ENCODE assay signal across 1 cellular context in the genomic region with DNA sequence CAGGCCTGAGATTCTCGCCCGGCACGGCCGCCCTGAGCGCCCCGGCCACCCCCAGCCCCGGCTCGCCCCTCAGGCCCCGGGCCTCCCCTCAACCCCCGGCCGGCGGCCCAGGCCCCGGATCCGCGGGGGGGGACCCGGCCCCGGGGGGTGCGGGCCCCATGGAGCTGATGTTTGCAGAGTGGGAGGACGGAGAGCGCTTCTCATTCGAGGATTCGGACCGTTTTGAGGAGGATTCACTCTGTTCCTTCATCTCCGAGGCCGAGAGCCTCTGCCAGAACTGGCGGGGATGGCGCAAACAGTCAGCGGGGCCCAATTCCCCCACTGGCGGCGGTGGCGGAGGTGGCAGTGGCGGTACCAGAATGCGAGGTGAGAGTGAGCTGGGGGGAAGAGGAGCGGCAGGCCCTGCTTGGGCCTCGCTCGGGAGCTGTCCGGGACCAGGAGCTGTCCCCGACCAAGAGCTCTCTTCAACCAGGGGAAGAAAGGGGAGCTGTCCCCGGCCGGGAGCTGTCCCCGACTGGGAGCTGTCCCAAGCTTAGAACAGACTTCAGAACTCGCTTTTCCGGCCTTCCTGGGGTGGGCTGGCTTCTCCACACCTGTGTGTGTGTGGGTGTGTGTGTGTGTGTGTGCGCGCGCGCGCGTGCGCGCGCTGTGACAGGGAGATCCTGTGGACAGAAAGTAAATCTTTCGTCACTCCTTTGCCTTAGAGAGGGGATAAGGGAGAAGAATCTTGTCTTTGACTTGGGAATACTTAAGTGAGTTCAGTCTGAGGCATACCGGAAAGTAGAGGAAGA.
A peak's percentile ranks its signal among the peaks of the same experiment; 100 is the strongest.
TF ChIP-seq lines count a peak whose summit lies in the region.

No MANE protein-coding gene starts in this region.

TF ChIP-seq in GM12878, 131 proteins besides CTCF, POLR2A, EP300 and RAD21 (continues in another document):
- TF ChIP-seq NFIC (IDR thresholded peaks at IDR 0.05; ENCODE audit: low read depth, low read length) (no peak), MYC (IDR thresholded peaks at IDR 0.05; ENCODE audit: insufficient read depth, insufficient read length, insufficient replicate concordance, low read length, severe bottlenecking) (no peak), FOXK2 (IDR thresholded peaks at IDR 0.05) (no peak), GATAD2B (conservative IDR thresholded peaks at IDR 0.05; ENCODE audit: low read depth) (0 out of 2 replicates have a peak, but pooled peaks have one; percentile 15), DPF2 (IDR thresholded peaks at IDR 0.05) (no peak), SPI1 (IDR thresholded peaks at IDR 0.05; ENCODE audit: borderline replicate concordance, insufficient read depth, low read depth, low read length) (no peak), NR2F1 (conservative IDR thresholded peaks at IDR 0.05) (no peak), TARDBP (IDR thresholded peaks at IDR 0.05; ENCODE audit: borderline replicate concordance) (no peak), ZSCAN29 (IDR thresholded peaks at IDR 0.05) (no peak), TCF7 (IDR thresholded peaks at IDR 0.05; ENCODE audit: borderline replicate concordance) (no peak), RFX5 (IDR thresholded peaks at IDR 0.05; ENCODE audit: low read depth, low read length) (no peak), MEF2B (IDR thresholded peaks at IDR 0.05; ENCODE audit: partially characterized antibody, poor library complexity, severe bottlenecking) (no peak), CREM (IDR thresholded peaks at IDR 0.05; ENCODE audit: low read depth) (no peak), RUNX3 (IDR thresholded peaks at IDR 0.05; ENCODE audit: low read length) (peak; percentile 7; the same call in 1 of the 2 replicates), IKZF2 (IDR thresholded peaks at IDR 0.05) (no peak), SUZ12 (IDR thresholded peaks at IDR 0.05; ENCODE audit: unreplicated experiment) (no peak), ZNF274 (IDR thresholded peaks at IDR 0.05; ENCODE audit: insufficient read depth, insufficient read length) (no peak), ATF7 (IDR thresholded peaks at IDR 0.05; ENCODE audit: low read depth) (no peak), FOS (IDR thresholded peaks at IDR 0.05; ENCODE audit: borderline replicate concordance, extremely low read depth, insufficient read length) (no peak), SRF (IDR thresholded peaks at IDR 0.05; ENCODE audit: low read depth in 2 of 2, low read length in 2 of 2) (no peak), IKZF1 (conservative IDR thresholded peaks at IDR 0.05) (no peak), NRF1 (conservative IDR thresholded peaks at IDR 0.05; ENCODE audit: low read depth, low read length) (no peak; the same call in 1 of the 2 replicates), ZNF24 (IDR thresholded peaks at IDR 0.05) (no peak), ZNF217 (IDR thresholded peaks at IDR 0.05) (no peak), ZNF622 (IDR thresholded peaks at IDR 0.05) (no peak), CHD4 (IDR thresholded peaks at IDR 0.05) (no peak), BCLAF1 (IDR thresholded peaks at IDR 0.05) (no peak), NR2C1 (IDR thresholded peaks at IDR 0.05) (no peak), ZZZ3 (IDR thresholded peaks at IDR 0.05; ENCODE audit: control insufficient read depth, insufficient read length, low read depth) (no peak), EGR1 (IDR thresholded peaks at IDR 0.05; ENCODE audit: borderline replicate concordance in 1 of 2, low read depth in 2 of 2, low read length in 2 of 2) (0 out of 3 replicates have a peak, but pooled peaks of 1 of the 2 experiments have one; percentile 52), JUNB (IDR thresholded peaks at IDR 0.05) (no peak), NR2C2 (IDR thresholded peaks at IDR 0.05; ENCODE audit: borderline replicate concordance, control insufficient read depth, insufficient read length, low read depth) (no peak), KDM1A (IDR thresholded peaks at IDR 0.05; ENCODE audit: borderline replicate concordance) (no peak), RBBP5 (conservative IDR thresholded peaks at IDR 0.05) (no peak), PAX5 (IDR thresholded peaks at IDR 0.05; ENCODE audit: borderline replicate concordance, low read depth, low read length) (no peak), MXI1 (IDR thresholded peaks at IDR 0.05; ENCODE audit: low read depth, low read length) (peak; percentile 27; the same call in 1 of the 2 replicates), YBX1 (IDR thresholded peaks at IDR 0.05) (no peak), CBX3 (IDR thresholded peaks at IDR 0.05; ENCODE audit: borderline replicate concordance, low read depth) (no peak)
- TF ChIP-seq, protein P1, sequence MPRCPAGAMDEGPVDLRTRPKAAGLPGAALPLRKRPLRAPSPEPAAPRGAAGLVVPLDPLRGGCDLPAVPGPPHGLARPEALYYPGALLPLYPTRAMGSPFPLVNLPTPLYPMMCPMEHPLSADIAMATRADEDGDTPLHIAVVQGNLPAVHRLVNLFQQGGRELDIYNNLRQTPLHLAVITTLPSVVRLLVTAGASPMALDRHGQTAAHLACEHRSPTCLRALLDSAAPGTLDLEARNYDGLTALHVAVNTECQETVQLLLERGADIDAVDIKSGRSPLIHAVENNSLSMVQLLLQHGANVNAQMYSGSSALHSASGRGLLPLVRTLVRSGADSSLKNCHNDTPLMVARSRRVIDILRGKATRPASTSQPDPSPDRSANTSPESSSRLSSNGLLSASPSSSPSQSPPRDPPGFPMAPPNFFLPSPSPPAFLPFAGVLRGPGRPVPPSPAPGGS (IDR thresholded peaks at IDR 0.05; ENCODE audit: borderline replicate concordance, insufficient read depth, low read depth, low read length, poor library complexity, severe bottlenecking), result no peak
- TF ChIP-seq, protein P2, sequence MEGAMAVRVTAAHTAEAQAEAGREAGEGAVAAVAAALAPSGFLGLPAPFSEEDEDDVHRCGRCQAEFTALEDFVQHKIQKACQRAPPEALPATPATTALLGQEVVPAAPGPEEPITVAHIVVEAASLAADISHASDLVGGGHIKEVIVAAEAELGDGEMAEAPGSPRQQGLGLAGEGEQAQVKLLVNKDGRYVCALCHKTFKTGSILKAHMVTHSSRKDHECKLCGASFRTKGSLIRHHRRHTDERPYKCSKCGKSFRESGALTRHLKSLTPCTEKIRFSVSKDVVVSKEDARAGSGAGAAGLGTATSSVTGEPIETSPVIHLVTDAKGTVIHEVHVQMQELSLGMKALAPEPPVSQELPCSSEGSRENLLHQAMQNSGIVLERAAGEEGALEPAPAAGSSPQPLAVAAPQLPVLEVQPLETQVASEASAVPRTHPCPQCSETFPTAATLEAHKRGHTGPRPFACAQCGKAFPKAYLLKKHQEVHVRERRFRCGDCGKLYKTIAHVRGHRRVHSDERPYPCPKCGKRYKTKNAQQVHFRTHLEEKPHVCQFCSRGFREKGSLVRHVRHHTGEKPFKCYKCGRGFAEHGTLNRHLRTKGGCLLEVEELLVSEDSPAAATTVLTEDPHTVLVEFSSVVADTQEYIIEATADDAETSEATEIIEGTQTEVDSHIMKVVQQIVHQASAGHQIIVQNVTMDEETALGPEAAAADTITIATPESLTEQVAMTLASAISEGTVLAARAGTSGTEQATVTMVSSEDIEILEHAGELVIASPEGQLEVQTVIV (IDR thresholded peaks at IDR 0.05; ENCODE audit: borderline replicate concordance, partially characterized antibody), result no peak
- TF ChIP-seq, protein P3, sequence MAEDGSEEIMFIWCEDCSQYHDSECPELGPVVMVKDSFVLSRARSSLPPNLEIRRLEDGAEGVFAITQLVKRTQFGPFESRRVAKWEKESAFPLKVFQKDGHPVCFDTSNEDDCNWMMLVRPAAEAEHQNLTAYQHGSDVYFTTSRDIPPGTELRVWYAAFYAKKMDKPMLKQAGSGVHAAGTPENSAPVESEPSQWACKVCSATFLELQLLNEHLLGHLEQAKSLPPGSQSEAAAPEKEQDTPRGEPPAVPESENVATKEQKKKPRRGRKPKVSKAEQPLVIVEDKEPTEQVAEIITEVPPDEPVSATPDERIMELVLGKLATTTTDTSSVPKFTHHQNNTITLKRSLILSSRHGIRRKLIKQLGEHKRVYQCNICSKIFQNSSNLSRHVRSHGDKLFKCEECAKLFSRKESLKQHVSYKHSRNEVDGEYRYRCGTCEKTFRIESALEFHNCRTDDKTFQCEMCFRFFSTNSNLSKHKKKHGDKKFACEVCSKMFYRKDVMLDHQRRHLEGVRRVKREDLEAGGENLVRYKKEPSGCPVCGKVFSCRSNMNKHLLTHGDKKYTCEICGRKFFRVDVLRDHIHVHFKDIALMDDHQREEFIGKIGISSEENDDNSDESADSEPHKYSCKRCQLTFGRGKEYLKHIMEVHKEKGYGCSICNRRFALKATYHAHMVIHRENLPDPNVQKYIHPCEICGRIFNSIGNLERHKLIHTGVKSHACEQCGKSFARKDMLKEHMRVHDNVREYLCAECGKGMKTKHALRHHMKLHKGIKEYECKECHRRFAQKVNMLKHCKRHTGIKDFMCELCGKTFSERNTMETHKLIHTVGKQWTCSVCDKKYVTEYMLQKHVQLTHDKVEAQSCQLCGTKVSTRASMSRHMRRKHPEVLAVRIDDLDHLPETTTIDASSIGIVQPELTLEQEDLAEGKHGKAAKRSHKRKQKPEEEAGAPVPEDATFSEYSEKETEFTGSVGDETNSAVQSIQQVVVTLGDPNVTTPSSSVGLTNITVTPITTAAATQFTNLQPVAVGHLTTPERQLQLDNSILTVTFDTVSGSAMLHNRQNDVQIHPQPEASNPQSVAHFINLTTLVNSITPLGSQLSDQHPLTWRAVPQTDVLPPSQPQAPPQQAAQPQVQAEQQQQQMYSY (CRISPR knock-in tag; IDR thresholded peaks at IDR 0.05), result no peak
- TF ChIP-seq, protein P4, sequence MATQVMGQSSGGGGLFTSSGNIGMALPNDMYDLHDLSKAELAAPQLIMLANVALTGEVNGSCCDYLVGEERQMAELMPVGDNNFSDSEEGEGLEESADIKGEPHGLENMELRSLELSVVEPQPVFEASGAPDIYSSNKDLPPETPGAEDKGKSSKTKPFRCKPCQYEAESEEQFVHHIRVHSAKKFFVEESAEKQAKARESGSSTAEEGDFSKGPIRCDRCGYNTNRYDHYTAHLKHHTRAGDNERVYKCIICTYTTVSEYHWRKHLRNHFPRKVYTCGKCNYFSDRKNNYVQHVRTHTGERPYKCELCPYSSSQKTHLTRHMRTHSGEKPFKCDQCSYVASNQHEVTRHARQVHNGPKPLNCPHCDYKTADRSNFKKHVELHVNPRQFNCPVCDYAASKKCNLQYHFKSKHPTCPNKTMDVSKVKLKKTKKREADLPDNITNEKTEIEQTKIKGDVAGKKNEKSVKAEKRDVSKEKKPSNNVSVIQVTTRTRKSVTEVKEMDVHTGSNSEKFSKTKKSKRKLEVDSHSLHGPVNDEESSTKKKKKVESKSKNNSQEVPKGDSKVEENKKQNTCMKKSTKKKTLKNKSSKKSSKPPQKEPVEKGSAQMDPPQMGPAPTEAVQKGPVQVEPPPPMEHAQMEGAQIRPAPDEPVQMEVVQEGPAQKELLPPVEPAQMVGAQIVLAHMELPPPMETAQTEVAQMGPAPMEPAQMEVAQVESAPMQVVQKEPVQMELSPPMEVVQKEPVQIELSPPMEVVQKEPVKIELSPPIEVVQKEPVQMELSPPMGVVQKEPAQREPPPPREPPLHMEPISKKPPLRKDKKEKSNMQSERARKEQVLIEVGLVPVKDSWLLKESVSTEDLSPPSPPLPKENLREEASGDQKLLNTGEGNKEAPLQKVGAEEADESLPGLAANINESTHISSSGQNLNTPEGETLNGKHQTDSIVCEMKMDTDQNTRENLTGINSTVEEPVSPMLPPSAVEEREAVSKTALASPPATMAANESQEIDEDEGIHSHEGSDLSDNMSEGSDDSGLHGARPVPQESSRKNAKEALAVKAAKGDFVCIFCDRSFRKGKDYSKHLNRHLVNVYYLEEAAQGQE (IDR thresholded peaks at IDR 0.05; ENCODE audit: low read depth, low read length), result peak; percentile 76; the same call in 1 of the 2 replicates
- TF ChIP-seq, protein P5, sequence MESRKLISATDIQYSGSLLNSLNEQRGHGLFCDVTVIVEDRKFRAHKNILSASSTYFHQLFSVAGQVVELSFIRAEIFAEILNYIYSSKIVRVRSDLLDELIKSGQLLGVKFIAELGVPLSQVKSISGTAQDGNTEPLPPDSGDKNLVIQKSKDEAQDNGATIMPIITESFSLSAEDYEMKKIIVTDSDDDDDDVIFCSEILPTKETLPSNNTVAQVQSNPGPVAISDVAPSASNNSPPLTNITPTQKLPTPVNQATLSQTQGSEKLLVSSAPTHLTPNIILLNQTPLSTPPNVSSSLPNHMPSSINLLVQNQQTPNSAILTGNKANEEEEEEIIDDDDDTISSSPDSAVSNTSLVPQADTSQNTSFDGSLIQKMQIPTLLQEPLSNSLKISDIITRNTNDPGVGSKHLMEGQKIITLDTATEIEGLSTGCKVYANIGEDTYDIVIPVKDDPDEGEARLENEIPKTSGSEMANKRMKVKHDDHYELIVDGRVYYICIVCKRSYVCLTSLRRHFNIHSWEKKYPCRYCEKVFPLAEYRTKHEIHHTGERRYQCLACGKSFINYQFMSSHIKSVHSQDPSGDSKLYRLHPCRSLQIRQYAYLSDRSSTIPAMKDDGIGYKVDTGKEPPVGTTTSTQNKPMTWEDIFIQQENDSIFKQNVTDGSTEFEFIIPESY (IDR thresholded peaks at IDR 0.05), result no peak
